8 cellular contexts compared by ENCODE assay signal in genomic region chr7:43649755-43650274, GRCh38.
DNase-seq lines count a peak whose midpoint lies in the region; ATAC-seq, FAIRE-seq and TF ChIP-seq lines count a peak whose summit lies in the region.

No MANE protein-coding gene starts in this region.

- DNase-seq in Calu3 (peak; percentile 39), UCSD-AML1 (lab: John Stamatoyannopoulos, UW; ENCODE audit: unreplicated experiment) (peak; percentile 25), spleen (peak; percentile 89), kidney (no peak), OCI-M2 (lab: John Stamatoyannopoulos, UW; ENCODE audit: unreplicated experiment) (no peak)
- DNase-seq in effector memory CD8-positive, alpha-beta T cell = peak; percentile 69 to 70 (median 69)

- H3K9me3 Mint-ChIP-seq in Calu3 (ENCODE audit: low read depth, unreplicated experiment) = peaks cover 2% of the 10 kb centered on the region
- H3K9me3 Mint-ChIP-seq in effector memory CD8-positive, alpha-beta T cell = peaks cover 0 to 2% of the 10 kb centered on the region in 2 donors

- H3K36me3 Mint-ChIP-seq in Calu3 (ENCODE audit: insufficient read depth, unreplicated experiment) = peaks cover 67% of the 10 kb centered on the region
- H3K36me3 Mint-ChIP-seq in effector memory CD8-positive, alpha-beta T cell (ENCODE audit: insufficient read depth) = peaks cover 35% of the 10 kb centered on the region

- TF ChIP-seq CTCF in Calu3 (IDR thresholded peaks at IDR 0.05; ENCODE audit: unreplicated experiment) (no peak), spleen (IDR thresholded peaks at IDR 0.05 in 8 of 11, conservative IDR thresholded peaks at IDR 0.05 in 3 of 11) (no peak), kidney (IDR thresholded peaks at IDR 0.05; ENCODE audit: borderline replicate concordance, extremely low read depth, insufficient read depth) (no peak)

- H3K27ac Mint-ChIP-seq in Calu3 (ENCODE audit: unreplicated experiment) = peak overlapping the region; percentile 90
- peak overlapping the region; percentile 98 to 99 for H3K27ac Mint-ChIP-seq in effector memory CD8-positive, alpha-beta T cell

- H3K4me3 ChIP-seq in spleen (peak overlapping the region in 6 of 8 donors; percentile 0 to 61 (median 23)), kidney (ENCODE audit: low read length in 2 of 2) (no peak overlapping the region)

- H3K4me1 Mint-ChIP-seq in Calu3 (ENCODE audit: low read depth, unreplicated experiment) = peaks cover 67% of the 10 kb centered on the region
- H3K4me1 Mint-ChIP-seq in effector memory CD8-positive, alpha-beta T cell (ENCODE audit: low read depth in 2 of 2) = peaks cover 75 to 83% of the 10 kb centered on the region in 2 donors

- no peak for FAIRE-seq in kidney (lab: Jason Lieb, UNC)

- ATAC-seq in GM19455 (IDR thresholded peaks at IDR 0.05; ENCODE audit: unreplicated experiment) (peak; percentile 64), HG03469 (IDR thresholded peaks at IDR 0.05; ENCODE audit: unreplicated experiment) (peak; percentile 55)
- ATAC-seq in effector memory CD8-positive, alpha-beta T cell (replicated peaks) = peak; percentile 78

- BruUV-seq in Calu3 (replicated peaks; lab: Mats Ljungman, UMichigan) = no TSS peak

- no peaks in the 10 kb centered on the region for H3K27me3 Mint-ChIP-seq in Calu3 (ENCODE audit: unreplicated experiment)
- no peaks in the 10 kb centered on the region for H3K27me3 Mint-ChIP-seq in effector memory CD8-positive, alpha-beta T cell

- H3K36me3 ChIP-seq in spleen (peaks cover 0 to 21% (median 0%) of the 10 kb centered on the region in 6 donors), kidney (ENCODE audit: control insufficient read depth in 1 of 2, insufficient read depth in 2 of 2, low read length in 2 of 2) (peaks cover 0 to 3% of the 10 kb centered on the region in 2 donors)

- H3K9ac ChIP-seq in kidney (ENCODE audit: low read length in 2 of 2) = peak overlapping the region in 1 of 2 donors; percentile 32

- WGBS in spleen, 5 donors = 10 to 23% (median 13%) methylated on average over 4 of the region's 4 CpGs

- no peaks in the 10 kb centered on the region for H3K27me3 ChIP-seq in spleen (replicated peaks in 1 of 7)

- peak overlapping the region; percentile 24 for H3K4me3 Mint-ChIP-seq in Calu3 (ENCODE audit: low read depth, unreplicated experiment)
- H3K4me3 Mint-ChIP-seq in effector memory CD8-positive, alpha-beta T cell = peak overlapping the region; percentile 74 to 82

- H3K27ac ChIP-seq in spleen (peak overlapping the region; percentile 91 to 98 (median 94)), kidney (ENCODE audit: low read depth in 2 of 2, low read length in 2 of 2) (no peak overlapping the region)

- H3K4me1 ChIP-seq in spleen (peaks cover 75 to 100% (median 97%) of the 10 kb centered on the region in 6 donors), kidney (ENCODE audit: control insufficient read depth in 1 of 2, insufficient read depth in 1 of 2, low read depth in 1 of 2, low read length in 2 of 2) (peaks cover 26 to 45% of the 10 kb centered on the region in 2 donors)

- H3K9me3 ChIP-seq in spleen (no peaks in the 10 kb centered on the region), kidney (ENCODE audit: control insufficient read depth in 1 of 2, low read length in 2 of 2) (no peaks in the 10 kb centered on the region)

- CTCF ChIA-PET in Calu3 (lab: Charles Lee) = interaction anchor here (0.6 to 2.3 kb wide), 5 partner anchors 25 to 571 kb away, joined by 3 to 14 read pairs (median 3); partner anchors contain the start of gene STK17A

- intact Hi-C loops in Calu3 (cut with micrococcal nuclease; ENCODE audit: unreplicated experiment) = loop anchor here (2.0 to 10.0 kb wide), 4 partner anchors 25 to 185 kb away; partner anchors contain the start of gene STK17A
- intact Hi-C loops in spleen (cut with DNase I; ENCODE audit: low total_unique reads) = no loop called here
- intact Hi-C loops in kidney (cut with DNase I) = no loop called here

- peak in 1 of 3 donors; percentile 15 for TF ChIP-seq POLR2A in spleen (IDR thresholded peaks at IDR 0.05)

Comparison
In these comparisons a context has a peak if more than half of its experiments do, and no peak if none do; other contexts are left out.
1. DNase-seq: peak in Calu3 (single experiment), UCSD-AML1 (single experiment), effector memory CD8-positive, alpha-beta T cell (3 of 3) and spleen (single experiment); none in kidney (single experiment) and OCI-M2 (single experiment).
2. H3K27ac ChIP-seq: peak in spleen (8 of 8); none in kidney (0 of 2).
3. H3K4me3 ChIP-seq: peak in spleen (6 of 8); none in kidney (0 of 2).
4. Peak in every context shown above with its lines, with median percentiles within 50 percentile points of each other: ATAC-seq.